In genomic region chr22:31923761-31924160, GRCh38 we compare ENCODE assay signal across 23 cellular contexts.
"Had no signal": no experiment of that assay in that cellular context is flagged by ENCODE, and none has a peak within 500 bp of the region (broad histone marks: within the 10 kb centered on the region; RNA-seq: fewer than 3 reads in every experiment).

No MANE protein-coding gene starts in this region.

- H3K4me1 ChIP-seq: pancreas, prostate gland had no signal

- DNase-seq: activated CD4-positive, alpha-beta memory T cell treated with anti-CD3 and anti-CD28 coated beads, Interleukin-2, amount 10 ng/mL, durations not matched to agents 7 days and 5 days; activated CD4-positive, alpha-beta T cell treated with anti-CD3 and anti-CD28 coated beads, Interleukin-2, amount 10 ng/mL, durations not matched to agents 7 days and 5 days; activated CD4-positive, CD25-positive, alpha-beta regulatory T cell treated with anti-CD3 and anti-CD28 coated beads, Interleukin-2, amount 50 U/mL, for 72 hours; activated CD8-positive, alpha-beta memory T cell treated with anti-CD3 and anti-CD28 coated beads, Interleukin-2, amount 50 U/mL, for 48 hours; activated gamma-delta T cell; activated naive CD4-positive, alpha-beta T cell treated with anti-CD3 and anti-CD28 coated beads, Interleukin-2, amount 50 U/mL, for 16 hours; activated T-cell treated with anti-CD3 and anti-CD28 coated beads, Interleukin-2, amount 50 U/mL, for 24 hours; amniotic stem cell; effector memory CD4-positive, alpha-beta T cell; mesenchymal stem cell; natural killer cell; retina; stimulated activated CD4-positive, alpha-beta T cell treated with anti-CD3 and anti-CD28 coated beads, Interleukin-15, amount 100 ng/mL, for 24 hours; stimulated activated CD4-positive, alpha-beta T cell treated with anti-CD3 and anti-CD28 coated beads, Interleukin-2, amount 100 ng/mL, for 24 hours; stimulated activated naive CD4-positive, alpha-beta T cell; T-helper 17 cell; T1000 had no signal

- H3K4me3 ChIP-seq: pancreas, prostate gland, smooth muscle cell, testis, transverse colon had no signal

- H3K9me3 ChIP-seq: pancreas, prostate gland, testis, transverse colon had no signal

- H3K9me3 Mint-ChIP-seq: activated CD4-positive, alpha-beta memory T cell treated with anti-CD3 and anti-CD28 coated beads, Interleukin-2, amount 10 ng/mL, durations not matched to agents 7 days and 5 days; activated CD4-positive, alpha-beta T cell treated with anti-CD3 and anti-CD28 coated beads, Interleukin-2, amount 10 ng/mL, durations not matched to agents 7 days and 5 days; activated T-cell treated with anti-CD3 and anti-CD28 coated beads, Interleukin-2, amount 50 U/mL, for 24 hours; central memory CD8-positive, alpha-beta T cell had no signal

- ATAC-seq: natural killer cell, T-helper 17 cell had no signal

- H3K4me3 Mint-ChIP-seq: activated CD4-positive, alpha-beta memory T cell treated with anti-CD3 and anti-CD28 coated beads, Interleukin-2, amount 10 ng/mL, durations not matched to agents 7 days and 5 days; activated CD4-positive, alpha-beta T cell treated with anti-CD3 and anti-CD28 coated beads, Interleukin-2, amount 10 ng/mL, durations not matched to agents 7 days and 5 days; activated T-cell treated with anti-CD3 and anti-CD28 coated beads, Interleukin-2, amount 50 U/mL, for 24 hours; central memory CD8-positive, alpha-beta T cell; natural killer cell; T-helper 17 cell had no signal

- H3K36me3 Mint-ChIP-seq: natural killer cell had no signal

- H3K27ac ChIP-seq: prostate gland, transverse colon had no signal

- H3K27me3 ChIP-seq: pancreas, testis, transverse colon had no signal

- H3K4me1 Mint-ChIP-seq: central memory CD8-positive, alpha-beta T cell; natural killer cell had no signal

- H3K27ac Mint-ChIP-seq: activated CD4-positive, alpha-beta memory T cell treated with anti-CD3 and anti-CD28 coated beads, Interleukin-2, amount 10 ng/mL, durations not matched to agents 7 days and 5 days; activated CD4-positive, alpha-beta T cell treated with anti-CD3 and anti-CD28 coated beads, Interleukin-2, amount 10 ng/mL, durations not matched to agents 7 days and 5 days; activated T-cell treated with anti-CD3 and anti-CD28 coated beads, Interleukin-2, amount 50 U/mL, for 24 hours; natural killer cell; T-helper 17 cell had no signal

- H3K36me3 ChIP-seq: pancreas, prostate gland, transverse colon had no signal
